Comparison of ENCODE assay signal across 8 cellular contexts in genomic region chr2:106192752-106193490, GRCh38. TPM values are rescaled to one million over a fixed set of nuclear protein-coding genes. Genes with fewer than 3 reads are reported as not detected.
DNase-seq lines count a peak whose midpoint lies in the region; ATAC-seq, FAIRE-seq and TF ChIP-seq lines count a peak whose summit lies in the region.

No MANE protein-coding gene starts in this region.

- intact Hi-C loops in activated naive CD4-positive, alpha-beta T cell treated with anti-CD3 and anti-CD28 coated beads for 36 hours (cut with micrococcal nuclease): loop anchor here (1.0 to 10.0 kb wide), 5 partner anchors 52 to 1158 kb away; partner anchors contain the start of gene MRPS9

- H3K36me3 Mint-ChIP-seq in activated naive CD4-positive, alpha-beta T cell treated with anti-CD3 and anti-CD28 coated beads for 36 hours (ENCODE audit: low read depth): peaks cover 5% of the 10 kb centered on the region

- ATAC-seq in GM21367 (IDR thresholded peaks at IDR 0.05; ENCODE audit: unreplicated experiment): peak; percentile 39

- H3K4me3 ChIP-seq in hepatocyte (peak overlapping the region; percentile 97), skeletal muscle tissue (ENCODE audit: low read length in 3 of 3) (peak overlapping the region; percentile 59 to 79 (median 77))

- H3K9ac ChIP-seq in skeletal muscle tissue (ENCODE audit: low read depth in 1 of 3, low read length in 3 of 3): peak overlapping the region; percentile 23 to 83 (median 82)

- WGBS in hepatocyte (ENCODE audit: low lambda C conversion rate, missing lambda C conversion rate): 6% methylated on average over 14 of the region's 14 CpGs

- TF ChIP-seq CTCF in hepatocyte (IDR thresholded peaks at IDR 0.05; ENCODE audit: poor library complexity): no peak

- H3K9me3 ChIP-seq in hepatocyte (ENCODE audit: low read depth) (no peaks in the 10 kb centered on the region), skeletal muscle tissue (ENCODE audit: control insufficient read depth in 3 of 3, low read length in 3 of 3) (no peaks in the 10 kb centered on the region)

- no peaks in the 10 kb centered on the region for H3K27me3 Mint-ChIP-seq in activated naive CD4-positive, alpha-beta T cell treated with anti-CD3 and anti-CD28 coated beads for 36 hours (ENCODE audit: low read depth)

- CTCF ChIA-PET in activated naive CD4-positive, alpha-beta T cell treated with anti-CD3 and anti-CD28 coated beads for 36 hours (lab: Charles Lee): interaction anchor here (0.8 to 1.8 kb wide), 6 partner anchors 11 to 53 kb away, joined by 3 to 8 read pairs (median 4); no protein-coding TSS in a partner anchor

- H4K20me1 ChIP-seq in hepatocyte (ENCODE audit: insufficient read depth, poor library complexity, severe bottlenecking): peaks cover 6% of the 10 kb centered on the region

- peak overlapping the region; percentile 89 for H2AFZ ChIP-seq in hepatocyte

- no peaks in the 10 kb centered on the region for H3K9me2 ChIP-seq in hepatocyte (replicated peaks; ENCODE audit: insufficient read depth)

- peak; percentile 95 for DNase-seq in DMS79 treated with DMSO at 0.1 percent for 48 hours (lab: John Stamatoyannopoulos, UW)
- peak; percentile 61 for DNase-seq in HK-2 (ENCODE audit: unreplicated experiment)
- peak; percentile 73 for DNase-seq in RCC 7860 (ENCODE audit: low spot score)
- DNase-seq in activated naive CD4-positive, alpha-beta T cell treated with anti-CD3 and anti-CD28 coated beads for 36 hours: peak; percentile 85
- peak; percentile 78 for DNase-seq in hepatocyte (ENCODE audit: low spot score)
- DNase-seq in COLO829 (ENCODE audit: low spot score): no peak

- H3K36me3 ChIP-seq in hepatocyte (replicated peaks; ENCODE audit: insufficient read depth, low read depth): no peaks in the 10 kb centered on the region
- no peaks in the 10 kb centered on the region for H3K36me3 ChIP-seq in skeletal muscle tissue (ENCODE audit: control insufficient read depth in 3 of 3, insufficient read depth in 3 of 3, low read length in 3 of 3)

- H3K27me3 ChIP-seq in hepatocyte (no peaks in the 10 kb centered on the region), skeletal muscle tissue (ENCODE audit: control insufficient read depth in 3 of 3, insufficient read depth in 3 of 3, low read length in 3 of 3) (no peaks in the 10 kb centered on the region)

- peak overlapping the region; percentile 93 for H3K4me2 ChIP-seq in hepatocyte

- H3K27ac Mint-ChIP-seq in activated naive CD4-positive, alpha-beta T cell treated with anti-CD3 and anti-CD28 coated beads for 36 hours: peak overlapping the region; percentile 83

- peaks cover 11% of the 10 kb centered on the region for H3K4me1 ChIP-seq in hepatocyte (ENCODE audit: insufficient read depth)
- H3K4me1 ChIP-seq in skeletal muscle tissue (ENCODE audit: control insufficient read depth in 3 of 3, insufficient read depth in 3 of 3, low read length in 3 of 3): peaks cover 18 to 24% (median 18%) of the 10 kb centered on the region in 3 donors

- peak overlapping the region; percentile 78 for H3K4me3 Mint-ChIP-seq in activated naive CD4-positive, alpha-beta T cell treated with anti-CD3 and anti-CD28 coated beads for 36 hours

- peak; percentile 69 for FAIRE-seq in RCC 7860 (lab: Jason Lieb, UNC)

- H3K27ac ChIP-seq in hepatocyte (peak overlapping the region; percentile 84), skeletal muscle tissue (ENCODE audit: low read depth, low read length) (peak overlapping the region; percentile 60)

- peaks cover 57% of the 10 kb centered on the region for H3K4me1 Mint-ChIP-seq in activated naive CD4-positive, alpha-beta T cell treated with anti-CD3 and anti-CD28 coated beads for 36 hours (ENCODE audit: low read depth)

- no peaks in the 10 kb centered on the region for H3K9me3 Mint-ChIP-seq in activated naive CD4-positive, alpha-beta T cell treated with anti-CD3 and anti-CD28 coated beads for 36 hours

- H3K79me2 ChIP-seq in hepatocyte: peaks cover 49% of the 10 kb centered on the region

RNA-seq across cellular contexts. Expression of gene UXS1, which starts 1.2 kb away (rescaled TPM):
- total RNA-seq in activated naive CD4-positive, alpha-beta T cell treated with anti-CD3 and anti-CD28 coated beads for 36 hours: 10 to 100 TPM; 36.2 to 41.9 TPM
- 46.5 and 68.4 TPM in 2 replicates for total RNA-seq in hepatocyte
- polyA plus RNA-seq in hepatocyte: 83.2 and 84.9 TPM in 2 replicates
- 17.7 TPM for total RNA-seq in skeletal muscle tissue
